Comparison of ENCODE assay signal across 10 cellular contexts in genomic region chr11:65862191-65862735, GRCh38. TPM values are rescaled to one million over a fixed set of nuclear protein-coding genes. Genes with fewer than 3 reads are reported as not detected.
DNase-seq lines count a peak whose midpoint lies in the region; ATAC-seq and TF ChIP-seq lines count a peak whose summit lies in the region.
"Had no signal": no experiment of that assay in that cellular context is flagged by ENCODE, and none has a peak within 500 bp of the region (broad histone marks: within the 10 kb centered on the region; RNA-seq: fewer than 3 reads in every experiment).

No MANE protein-coding gene starts in this region.

- H3K36me3 Mint-ChIP-seq in activated T-cell treated with anti-CD3 and anti-CD28 coated beads, Interleukin-2, amount 50 U/mL, for 4 hours (ENCODE audit: insufficient read depth), result peaks cover 13% of the 10 kb centered on the region
- peaks cover 20% of the 10 kb centered on the region for H3K36me3 Mint-ChIP-seq in WTC11
- peaks cover 43% of the 10 kb centered on the region for H3K36me3 Mint-ChIP-seq in stimulated activated memory B cell treated with anti-CD40 and anti-IgM and Interleukin-4, amounts not matched to agents 10 μg/mL and 1 μg/mL and 100 μg/mL, for 72 hours

- ATAC-seq in activated T-cell treated with anti-CD3 and anti-CD28 coated beads, Interleukin-2, amount 50 U/mL, for 4 hours, result no peak
- ATAC-seq in WTC11 (no peak), right cardiac atrium (no peak), HG03025 (IDR thresholded peaks at IDR 0.05; ENCODE audit: low FRiP score, unreplicated experiment) (no peak), GM19395 (IDR thresholded peaks at IDR 0.05; ENCODE audit: unreplicated experiment) (no peak)
- ATAC-seq in stimulated activated memory B cell treated with anti-CD40 and anti-IgM and Interleukin-4, amounts not matched to agents 10 μg/mL and 1 μg/mL and 100 μg/mL, for 72 hours, result no peak
- ATAC-seq: pancreas had no signal

- no peak overlapping the region for H3K27ac Mint-ChIP-seq in WTC11
- H3K27ac Mint-ChIP-seq in stimulated activated memory B cell treated with anti-CD40 and anti-IgM and Interleukin-4, amounts not matched to agents 10 μg/mL and 1 μg/mL and 100 μg/mL, for 72 hours, result peak overlapping the region; percentile 50

- POLR2A ChIA-PET in WTC11 (lab: Charles Lee), result interaction anchor here (1.1 kb wide), 1 partner anchor 10 kb away, joined by 3 read pairs; no protein-coding TSS in a partner anchor

- H3K4me3 ChIP-seq in right cardiac atrium (ENCODE audit: low read length), result no peak overlapping the region

- no peaks in the 10 kb centered on the region for H3K9me3 Mint-ChIP-seq in activated T-cell treated with anti-CD3 and anti-CD28 coated beads, Interleukin-2, amount 50 U/mL, for 4 hours
- H3K9me3 Mint-ChIP-seq in WTC11, result no peaks in the 10 kb centered on the region
- no peaks in the 10 kb centered on the region for H3K9me3 Mint-ChIP-seq in stimulated activated memory B cell treated with anti-CD40 and anti-IgM and Interleukin-4, amounts not matched to agents 10 μg/mL and 1 μg/mL and 100 μg/mL, for 72 hours

- peak overlapping the region; percentile 89 for H3K4me3 Mint-ChIP-seq in activated T-cell treated with anti-CD3 and anti-CD28 coated beads, Interleukin-2, amount 50 U/mL, for 4 hours
- peak overlapping the region; percentile 90; the same call in 1 of the 2 replicates for H3K4me3 Mint-ChIP-seq in WTC11
- no peak overlapping the region for H3K4me3 Mint-ChIP-seq in stimulated activated memory B cell treated with anti-CD40 and anti-IgM and Interleukin-4, amounts not matched to agents 10 μg/mL and 1 μg/mL and 100 μg/mL, for 72 hours

- H3K4me1 Mint-ChIP-seq in activated T-cell treated with anti-CD3 and anti-CD28 coated beads, Interleukin-2, amount 50 U/mL, for 4 hours (ENCODE audit: low read depth), result peaks cover 35% of the 10 kb centered on the region
- peaks cover 14% of the 10 kb centered on the region for H3K4me1 Mint-ChIP-seq in WTC11
- H3K4me1 Mint-ChIP-seq in stimulated activated memory B cell treated with anti-CD40 and anti-IgM and Interleukin-4, amounts not matched to agents 10 μg/mL and 1 μg/mL and 100 μg/mL, for 72 hours, result peaks cover 55% of the 10 kb centered on the region

- no peak for TF ChIP-seq CTCF in WTC11 (IDR thresholded peaks at IDR 0.05)

- in situ Hi-C loops in KBM-7 (cut with MboI; ENCODE audit: low pct_unique_long_range_greater_than_20kb, low sequenced_read_pairs), result no loop called here

- intact Hi-C loops in right cardiac atrium (cut with DNase I), result no loop called here

- WGBS in right cardiac atrium, result 72% methylated on average over 5 of the region's 5 CpGs

- peaks cover 5% of the 10 kb centered on the region for H3K4me1 ChIP-seq in right cardiac atrium (ENCODE audit: control insufficient read depth, insufficient read depth, low read length)

- H3K27ac ChIP-seq in right cardiac atrium (ENCODE audit: low read length), result no peak overlapping the region
- H3K27ac ChIP-seq: pancreas had no signal

- H3K27me3 Mint-ChIP-seq in activated T-cell treated with anti-CD3 and anti-CD28 coated beads, Interleukin-2, amount 50 U/mL, for 4 hours (ENCODE audit: low read depth), result no peaks in the 10 kb centered on the region
- H3K27me3 Mint-ChIP-seq in WTC11 (ENCODE audit: low read depth), result no peaks in the 10 kb centered on the region
- no peaks in the 10 kb centered on the region for H3K27me3 Mint-ChIP-seq in stimulated activated memory B cell treated with anti-CD40 and anti-IgM and Interleukin-4, amounts not matched to agents 10 μg/mL and 1 μg/mL and 100 μg/mL, for 72 hours

- no peaks in the 10 kb centered on the region for H3K27me3 ChIP-seq in right cardiac atrium (ENCODE audit: control insufficient read depth, insufficient read depth)
- H3K27me3 ChIP-seq: pancreas had no signal

- CTCF ChIA-PET in WTC11 (lab: Charles Lee), result interaction anchor here (4.2 to 16.6 kb wide), 3 partner anchors 8 to 27 kb away, joined by 70 to 539 read pairs (median 89); partner anchors contain the start of genes CCDC85B, EFEMP2 and FIBP

- DNase-seq in activated T-cell treated with anti-CD3 and anti-CD28 coated beads, Interleukin-2, amount 50 U/mL, for 4 hours, result no peak
- DNase-seq in activated T-cell treated with anti-CD3 and anti-CD28 coated beads for 4 hours (no peak), WTC11 (ENCODE audit: low spot score) (no peak), right cardiac atrium (peak; percentile 13 to 62 (median 54)), KBM-7 (no peak)
- DNase-seq: C1 segment of cervical spinal cord had no signal

- no peaks in the 10 kb centered on the region for H3K9me3 ChIP-seq in right cardiac atrium (ENCODE audit: control insufficient read depth, low read length)
- H3K9me3 ChIP-seq: pancreas had no signal

TF ChIP-seq in WTC11, 78 proteins besides CTCF, POLR2A, EP300 and RAD21 (continues in another document):
- TF ChIP-seq NR3C1 (CRISPR knock-in tag; conservative IDR thresholded peaks at IDR 0.05; ENCODE audit: low read depth) (no peak), AFF4 (CRISPR knock-in tag; IDR thresholded peaks at IDR 0.05; ENCODE audit: borderline replicate concordance) (no peak)
- TF ChIP-seq, protein P1, sequence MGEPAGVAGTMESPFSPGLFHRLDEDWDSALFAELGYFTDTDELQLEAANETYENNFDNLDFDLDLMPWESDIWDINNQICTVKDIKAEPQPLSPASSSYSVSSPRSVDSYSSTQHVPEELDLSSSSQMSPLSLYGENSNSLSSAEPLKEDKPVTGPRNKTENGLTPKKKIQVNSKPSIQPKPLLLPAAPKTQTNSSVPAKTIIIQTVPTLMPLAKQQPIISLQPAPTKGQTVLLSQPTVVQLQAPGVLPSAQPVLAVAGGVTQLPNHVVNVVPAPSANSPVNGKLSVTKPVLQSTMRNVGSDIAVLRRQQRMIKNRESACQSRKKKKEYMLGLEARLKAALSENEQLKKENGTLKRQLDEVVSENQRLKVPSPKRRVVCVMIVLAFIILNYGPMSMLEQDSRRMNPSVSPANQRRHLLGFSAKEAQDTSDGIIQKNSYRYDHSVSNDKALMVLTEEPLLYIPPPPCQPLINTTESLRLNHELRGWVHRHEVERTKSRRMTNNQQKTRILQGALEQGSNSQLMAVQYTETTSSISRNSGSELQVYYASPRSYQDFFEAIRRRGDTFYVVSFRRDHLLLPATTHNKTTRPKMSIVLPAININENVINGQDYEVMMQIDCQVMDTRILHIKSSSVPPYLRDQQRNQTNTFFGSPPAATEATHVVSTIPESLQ (CRISPR knock-in tag; IDR thresholded peaks at IDR 0.05), result no peak

RNA-seq across cellular contexts. Expression of gene MUS81, which starts 2.0 kb away (rescaled TPM):
- 10 to 100 TPM; 60.8 to 72.9 (median 60.8) TPM for total RNA-seq in activated T-cell treated with anti-CD3 and anti-CD28 coated beads, Interleukin-2, amount 50 U/mL, for 4 hours
- total RNA-seq in WTC11 (2021) (44.9 to 45.9 TPM (median 45.1 TPM) in 3 replicates), right cardiac atrium (10 to 100 TPM; 33.3 to 39.5 (median 35.8) TPM)
- 44.7 TPM for polyA plus RNA-seq in right cardiac atrium

RNA-seq across cellular contexts. Expression of gene CFL1, which starts 4.3 kb away (rescaled TPM):
- 1,000 to 10,000 TPM in 1 of 3 donors, 100 to 1,000 TPM in 2; 944 to 1,135 (median 977) TPM for total RNA-seq in activated T-cell treated with anti-CD3 and anti-CD28 coated beads, Interleukin-2, amount 50 U/mL, for 4 hours
- total RNA-seq in WTC11 (2021) (1,014 to 1,073 TPM (median 1,031 TPM) in 3 replicates), right cardiac atrium (100 to 1,000 TPM; 285 to 470 (median 377) TPM)
- polyA plus RNA-seq in right cardiac atrium, result 389 TPM

RNA-seq across cellular contexts. Expression of gene EFEMP2, which starts 10.3 kb away (rescaled TPM):
- 1 to 10 TPM; 1.0 to 2.9 (median 2.0) TPM for total RNA-seq in activated T-cell treated with anti-CD3 and anti-CD28 coated beads, Interleukin-2, amount 50 U/mL, for 4 hours
- total RNA-seq in WTC11 (2021) (14.2 to 17.9 TPM (median 17.8 TPM) in 3 replicates), right cardiac atrium (100 to 1,000 TPM; 139 to 164 (median 142) TPM)
- polyA plus RNA-seq in right cardiac atrium, result 128 TPM

RNA-seq across cellular contexts. Expression of gene CTSW, which starts 17.4 kb away (rescaled TPM):
- total RNA-seq in activated T-cell treated with anti-CD3 and anti-CD28 coated beads, Interleukin-2, amount 50 U/mL, for 4 hours, result 10 to 100 TPM in 2 of 3 donors, 1 to 10 TPM in 1; 8.4 to 12.3 (median 11.2) TPM
- total RNA-seq in WTC11 (2021) (0.18 TPM in 1 of 3 replicates, not detected in the others), right cardiac atrium (1 to 10 TPM in 1 of 4 donors, under 1 TPM in 3; 0.45 to 1.7 (median 0.64) TPM)
- 0.79 TPM for polyA plus RNA-seq in right cardiac atrium

RNA-seq across cellular contexts. Expression of gene FIBP, which starts 26.0 kb away (rescaled TPM):
- 10 to 100 TPM; 72.8 to 86.1 (median 83.9) TPM for total RNA-seq in activated T-cell treated with anti-CD3 and anti-CD28 coated beads, Interleukin-2, amount 50 U/mL, for 4 hours
- 91.6 to 93.1 TPM (median 92.2 TPM) in 3 replicates for total RNA-seq in WTC11 (2021)
- 10 to 100 TPM; 39.7 to 46.6 (median 42.8) TPM for total RNA-seq in right cardiac atrium
- 37.8 TPM for polyA plus RNA-seq in right cardiac atrium

Comparison
In these comparisons a context has a peak if more than half of its experiments do, and no peak if none do; other contexts are left out.
1. DNase-seq: peak in right cardiac atrium (3 of 3); none in activated T-cell treated with anti-CD3 and anti-CD28 coated beads, Interleukin-2, amount 50 U/mL, for 4 hours (single experiment), activated T-cell treated with anti-CD3 and anti-CD28 coated beads for 4 hours (single experiment), WTC11 (single experiment) and KBM-7 (single experiment).